Comparison of ENCODE assay signal across 1 cellular context in the genomic region with DNA sequence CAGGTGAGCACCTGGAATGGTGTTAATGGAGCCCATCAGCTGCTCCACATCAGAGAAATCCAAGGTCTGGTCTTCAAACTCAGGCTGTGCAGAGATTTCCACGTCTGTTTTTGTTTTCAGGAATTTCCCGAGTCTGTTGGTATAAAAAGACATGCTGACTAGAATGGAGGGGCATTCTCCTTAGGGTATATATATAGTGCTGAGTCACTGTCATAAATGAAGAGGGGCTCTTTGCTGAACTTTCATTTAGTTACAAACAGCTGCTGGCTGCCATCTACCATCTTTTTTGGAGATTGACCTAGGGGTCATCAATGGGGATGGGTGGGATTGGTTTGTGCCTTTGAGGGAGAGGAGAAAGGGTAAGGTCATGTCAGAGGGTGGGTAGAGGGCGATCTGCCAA.
TF ChIP-seq lines count a peak whose summit lies in the region.

No MANE protein-coding gene starts in this region.

TF ChIP-seq in A549, 52 proteins besides CTCF, POLR2A, EP300 and RAD21:
- TF ChIP-seq NFE2L2 (conservative IDR thresholded peaks at IDR 0.05; ENCODE audit: low read length) (peak; percentile 61; the same call in 1 of the 2 replicates), MAFK (IDR thresholded peaks at IDR 0.05; ENCODE audit: partially characterized antibody) (peak; percentile 58)
- TF ChIP-seq, protein P1, sequence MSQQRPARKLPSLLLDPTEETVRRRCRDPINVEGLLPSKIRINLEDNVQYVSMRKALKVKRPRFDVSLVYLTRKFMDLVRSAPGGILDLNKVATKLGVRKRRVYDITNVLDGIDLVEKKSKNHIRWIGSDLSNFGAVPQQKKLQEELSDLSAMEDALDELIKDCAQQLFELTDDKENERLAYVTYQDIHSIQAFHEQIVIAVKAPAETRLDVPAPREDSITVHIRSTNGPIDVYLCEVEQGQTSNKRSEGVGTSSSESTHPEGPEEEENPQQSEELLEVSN (IDR thresholded peaks at IDR 0.05; ENCODE audit: borderline replicate concordance, low read depth), result no peak
TF ChIP-seq in A549: peak in this region for 2.
